ENCODE assay signal across 19 cellular contexts in genomic region chr1:217139513-217139912, GRCh38.
A peak's percentile ranks its signal among the peaks of the same experiment; 100 is the strongest.
DNase-seq lines count a peak whose midpoint lies in the region; TF ChIP-seq lines count a peak whose summit lies in the region.
"Had no signal": no experiment of that assay in that cellular context is flagged by ENCODE, and none has a peak within 500 bp of the region (broad histone marks: within the 10 kb centered on the region; RNA-seq: fewer than 3 reads in every experiment).

No MANE protein-coding gene starts in this region.

- TF ChIP-seq RAD21 in neural cell (conservative IDR thresholded peaks at IDR 0.05) = no peak

- H3K9me3 ChIP-seq in ES-I3 (ENCODE audit: control insufficient read depth, insufficient read depth, low read length) (no peaks in the 10 kb centered on the region), iPS-15b (ENCODE audit: control insufficient read depth, insufficient read depth, low read length) (no peaks in the 10 kb centered on the region), neural cell (ENCODE audit: low read length) (no peaks in the 10 kb centered on the region), prostate gland (no peaks in the 10 kb centered on the region)
- H3K9me3 ChIP-seq: right lobe of liver had no signal

- H3K4me3 Mint-ChIP-seq in brain = peak overlapping the region; percentile 67 to 89 (median 74)
- H3K4me3 Mint-ChIP-seq: natural killer cell treated with Interleukin-12 subunit alpha and Interleukin-12 subunit beta and Interleukin-15 and Interleukin-18, amount 100 ng/mL, for 72 hours; stimulated activated naive CD8-positive, alpha-beta T cell treated with anti-CD3 and anti-CD28 coated beads, Interleukin-15, amount 100 ng/mL, for 72 hours had no signal

- H3K9me3 Mint-ChIP-seq in brain = peaks cover 0 to 18% (median 4%) of the 10 kb centered on the region in 5 experiments
- H3K9me3 Mint-ChIP-seq: natural killer cell treated with Interleukin-12 subunit alpha and Interleukin-12 subunit beta and Interleukin-15 and Interleukin-18, amount 100 ng/mL, for 72 hours had no signal

- H3F3A ChIP-seq in neural cell (ENCODE audit: insufficient read depth, low read length, poor library complexity, severe bottlenecking) = peaks cover 3% of the 10 kb centered on the region

- no peaks in the 10 kb centered on the region for H3K36me3 ChIP-seq in ES-I3 (ENCODE audit: insufficient read depth, low read length)
- no peaks in the 10 kb centered on the region for H3K36me3 ChIP-seq in iPS-15b (ENCODE audit: control insufficient read depth, insufficient read depth, low read length)
- no peaks in the 10 kb centered on the region for H3K36me3 ChIP-seq in neural cell (ENCODE audit: insufficient read depth, low read length)
- no peaks in the 10 kb centered on the region for H3K36me3 ChIP-seq in prostate gland
- H3K36me3 ChIP-seq: right lobe of liver had no signal

- H3K4me1 ChIP-seq in ES-I3 (ENCODE audit: insufficient read depth, low read length) (peaks cover 6% of the 10 kb centered on the region; the same call in 1 of the 2 replicates), iPS-15b (ENCODE audit: control insufficient read depth, insufficient read depth, low read length) (peaks cover 4% of the 10 kb centered on the region), prostate gland (replicated peaks) (no peaks in the 10 kb centered on the region)

- H3K9ac ChIP-seq in ES-I3 (ENCODE audit: low read depth, low read length) (peak overlapping the region; percentile 41; the same call in 1 of the 2 replicates), iPS-15b (ENCODE audit: low read depth, low read length) (no peak overlapping the region), neural cell (ENCODE audit: low read length) (no peak overlapping the region)

- H4K20me1 ChIP-seq in neural cell (ENCODE audit: insufficient read depth) = no peaks in the 10 kb centered on the region

- no peak overlapping the region for H3K4me2 ChIP-seq in neural cell (ENCODE audit: low read length)

- H3K27ac ChIP-seq in neural cell (ENCODE audit: low read length) (no peak overlapping the region), prostate gland (no peak overlapping the region)
- H3K27ac ChIP-seq: right lobe of liver had no signal

- H3K9me2 ChIP-seq in neural cell (ENCODE audit: insufficient read depth, low read length) = no peaks in the 10 kb centered on the region

- peaks cover 83% of the 10 kb centered on the region for H3K27me3 ChIP-seq in iPS-15b (ENCODE audit: control insufficient read depth, insufficient read depth, low read length)
- peaks cover 80% of the 10 kb centered on the region for H3K27me3 ChIP-seq in neural cell (ENCODE audit: insufficient read depth, low read depth, low read length)
- H3K27me3 ChIP-seq in prostate gland (replicated peaks; ENCODE audit: insufficient read depth) = peaks cover 7% of the 10 kb centered on the region

- H3K27ac Mint-ChIP-seq in brain = no peak overlapping the region
- H3K27ac Mint-ChIP-seq: natural killer cell treated with Interleukin-12 subunit alpha and Interleukin-12 subunit beta and Interleukin-15 and Interleukin-18, amount 100 ng/mL, for 72 hours had no signal

- no peaks in the 10 kb centered on the region for H3K36me3 Mint-ChIP-seq in brain

- TF ChIP-seq CTCF in brain (conservative IDR thresholded peaks at IDR 0.05) (no peak), neural cell (IDR thresholded peaks at IDR 0.05; ENCODE audit: poor library complexity, severe bottlenecking) (no peak), prostate gland (IDR thresholded peaks at IDR 0.05) (no peak)

- no peak for TF ChIP-seq POLR2A in prostate gland (IDR thresholded peaks at IDR 0.05)

- TF ChIP-seq EP300 in neural cell (conservative IDR thresholded peaks at IDR 0.05; ENCODE audit: poor library complexity, severe bottlenecking) = no peak

- intact Hi-C loops in prostate gland (cut with DNase I) = no loop called here

- H3K4me3 ChIP-seq in iPS-15b (ENCODE audit: low read depth, low read length) (peak overlapping the region; percentile 45), neural cell (ENCODE audit: low read length) (peak overlapping the region; percentile 40), prostate gland (no peak overlapping the region)
- H3K4me3 ChIP-seq: right lobe of liver had no signal

- H3K79me2 ChIP-seq in neural cell (replicated peaks; ENCODE audit: insufficient read depth, low read length) = no peaks in the 10 kb centered on the region

- no peak for DNase-seq in SHP77 (lab: John Stamatoyannopoulos, UW)
- DNase-seq in mucosa of gallbladder (ENCODE audit: low spot score) = no peak
- DNase-seq in NCI-H1105 (lab: John Stamatoyannopoulos, UW) = no peak
- no peak for DNase-seq in prostate gland (ENCODE audit: low spot score)
- DNase-seq: ACHN; activated CD4-positive, alpha-beta T cell treated with anti-CD3 and anti-CD28 coated beads, Interleukin-2, amount 50 U/mL, for 1 hour; IMR-90; NCI-H187; NCI-H446 treated with DMSO at 0.1 percent for 48 hours; NK-92 treated with Interleukin-12 subunit alpha and Interleukin-12 subunit beta, amount 100 ng/mL, for 24 hours; right lobe of liver; RPMI8226; stimulated activated naive CD8-positive, alpha-beta T cell treated with anti-CD3 and anti-CD28 coated beads, Interleukin-15, amount 100 ng/mL, for 72 hours; SW 1271 had no signal

- peaks cover 82% of the 10 kb centered on the region for H3K27me3 Mint-ChIP-seq in brain

- H2AFZ ChIP-seq in neural cell (ENCODE audit: low read depth, low read length) = no peak overlapping the region

- 31% methylated on average over 29 of the region's 29 CpGs for WGBS in prostate gland

- peaks cover 56% of the 10 kb centered on the region for H3K4me1 Mint-ChIP-seq in brain

TF ChIP-seq in neural cell, 6 proteins besides CTCF, POLR2A, EP300 and RAD21:
- no peak for TF ChIP-seq EZH2 (IDR thresholded peaks at IDR 0.05; ENCODE audit: borderline replicate concordance, insufficient read depth, low read length, poor library complexity, severe bottlenecking)
- no peak for TF ChIP-seq POLR2AphosphoS5 (IDR thresholded peaks at IDR 0.05)
- no peak for TF ChIP-seq REST (IDR thresholded peaks at IDR 0.05; ENCODE audit: borderline replicate concordance)
- no peak for TF ChIP-seq MXI1 (conservative IDR thresholded peaks at IDR 0.05; ENCODE audit: poor library complexity, severe bottlenecking)
- no peak for TF ChIP-seq SMC3 (conservative IDR thresholded peaks at IDR 0.05; ENCODE audit: poor library complexity)
- no peak for TF ChIP-seq TAF1 (IDR thresholded peaks at IDR 0.05; ENCODE audit: low read depth)

Comparison
In these comparisons a context has a peak if more than half of its experiments do, and no peak if none do; other contexts are left out.
1. H3K4me3 ChIP-seq: peak in iPS-15b (single experiment) and neural cell (single experiment); none in prostate gland (0 of 2).